In genomic region chr1:26745191-26745590, GRCh38 we compare ENCODE assay signal across 12 cellular contexts. TPM values are rescaled to one million over a fixed set of nuclear protein-coding genes. Genes with fewer than 3 reads are reported as not detected.
A peak's percentile ranks its signal among the peaks of the same experiment; 100 is the strongest.
DNase-seq lines count a peak whose midpoint lies in the region; ATAC-seq and TF ChIP-seq lines count a peak whose summit lies in the region.
"Had no signal": no experiment of that assay in that cellular context is flagged by ENCODE, and none has a peak within 500 bp of the region (broad histone marks: within the 10 kb centered on the region; RNA-seq: fewer than 3 reads in every experiment).

No MANE protein-coding gene starts in this region.

- DNase-seq in left ventricle myocardium inferior (no peak), cardiac septum (ENCODE audit: low spot score) (no peak), lower lobe of right lung (no peak), upper lobe of left lung (no peak), NCI-H2081 (lab: John Stamatoyannopoulos, UW) (no peak)
- no peak for DNase-seq in activated naive CD8-positive, alpha-beta T cell treated with anti-CD3 and anti-CD28 coated beads for 36 hours
- DNase-seq: left colon, NCI-H2029 treated with DMSO at 0.1 percent for 48 hours, SIG-M5 had no signal

- WGBS in upper lobe of left lung, 2 donors: 65 to 81% methylated on average over 5 of the region's 5 CpGs

- peak overlapping the region; percentile 32 for H3K4me3 ChIP-seq in left ventricle myocardium inferior
- no peak overlapping the region for H3K4me3 ChIP-seq in lower lobe of right lung
- H3K4me3 ChIP-seq in upper lobe of left lung: no peak overlapping the region
- H3K4me3 ChIP-seq: GM23338 had no signal

- H3K27ac ChIP-seq in left ventricle myocardium inferior (replicated peaks) (peak overlapping the region; percentile 91), lower lobe of right lung (peak overlapping the region; percentile 82), upper lobe of left lung (peak overlapping the region; percentile 74 to 88 (median 86))

- TF ChIP-seq CTCF in left ventricle myocardium inferior (IDR thresholded peaks at IDR 0.05; ENCODE audit: borderline replicate concordance) (no peak), lower lobe of right lung (IDR thresholded peaks at IDR 0.05) (no peak), upper lobe of left lung (IDR thresholded peaks at IDR 0.05) (no peak)

- intact Hi-C loops in left ventricle myocardium inferior (cut with micrococcal nuclease): no loop called here
- intact Hi-C loops in cardiac septum (cut with DNase I): loop anchor here (2.0 kb wide), 1 partner anchor 22 kb away; no protein-coding TSS in a partner anchor
- intact Hi-C loops in lower lobe of right lung (cut with DNase I): no loop called here

- H3K27me3 Mint-ChIP-seq in activated naive CD8-positive, alpha-beta T cell treated with anti-CD3 and anti-CD28 coated beads for 36 hours: no peaks in the 10 kb centered on the region

- H3K27ac Mint-ChIP-seq in activated naive CD8-positive, alpha-beta T cell treated with anti-CD3 and anti-CD28 coated beads for 36 hours: peak overlapping the region; percentile 91
- H3K27ac Mint-ChIP-seq: GM23338 had no signal

- H3K4me3 Mint-ChIP-seq in activated naive CD8-positive, alpha-beta T cell treated with anti-CD3 and anti-CD28 coated beads for 36 hours: peak overlapping the region; percentile 56
- H3K4me3 Mint-ChIP-seq: GM23338 had no signal

- no peak for TF ChIP-seq POLR2A in upper lobe of left lung (IDR thresholded peaks at IDR 0.05)

- no peak for TF ChIP-seq EP300 in upper lobe of left lung (IDR thresholded peaks at IDR 0.05)

- H3K36me3 Mint-ChIP-seq in activated naive CD8-positive, alpha-beta T cell treated with anti-CD3 and anti-CD28 coated beads for 36 hours: peaks cover 77% of the 10 kb centered on the region

- peaks cover 85% of the 10 kb centered on the region for H3K4me1 Mint-ChIP-seq in activated naive CD8-positive, alpha-beta T cell treated with anti-CD3 and anti-CD28 coated beads for 36 hours

- ATAC-seq in lower lobe of right lung (no peak), upper lobe of left lung (ENCODE audit: low FRiP score in 2 of 2) (no peak), HG03460 (IDR thresholded peaks at IDR 0.05; ENCODE audit: unreplicated experiment) (no peak), GM21529 (IDR thresholded peaks at IDR 0.05; ENCODE audit: unreplicated experiment) (no peak)
- ATAC-seq: GM23338, left colon had no signal

- no peaks in the 10 kb centered on the region for H3K9me3 Mint-ChIP-seq in activated naive CD8-positive, alpha-beta T cell treated with anti-CD3 and anti-CD28 coated beads for 36 hours
- H3K9me3 Mint-ChIP-seq: GM23338 had no signal

- H3K36me3 ChIP-seq in left ventricle myocardium inferior (peaks cover 38% of the 10 kb centered on the region), lower lobe of right lung (peaks cover 63% of the 10 kb centered on the region), upper lobe of left lung (peaks cover 0 to 41% (median 10%) of the 10 kb centered on the region in 4 donors)

- H3K4me1 ChIP-seq in left ventricle myocardium inferior (peaks cover 100% of the 10 kb centered on the region), lower lobe of right lung (peaks cover 88% of the 10 kb centered on the region), upper lobe of left lung (peaks cover 59 to 77% (median 69%) of the 10 kb centered on the region in 4 donors)

- H3K27me3 ChIP-seq in left ventricle myocardium inferior (ENCODE audit: low read depth) (no peaks in the 10 kb centered on the region), lower lobe of right lung (ENCODE audit: low read depth) (no peaks in the 10 kb centered on the region), upper lobe of left lung (no peaks in the 10 kb centered on the region)

- H3K9me3 ChIP-seq in left ventricle myocardium inferior (replicated peaks): no peaks in the 10 kb centered on the region
- H3K9me3 ChIP-seq in lower lobe of right lung: no peaks in the 10 kb centered on the region
- H3K9me3 ChIP-seq in upper lobe of left lung: no peaks in the 10 kb centered on the region

RNA-seq across cellular contexts. Expression of gene PIGV, which starts 42.6 kb away (rescaled TPM):
- total RNA-seq in left ventricle myocardium inferior: 5.6 TPM
- total RNA-seq in cardiac septum: 3.9 TPM
- 10 to 100 TPM; 20.8 to 20.9 TPM for total RNA-seq in activated naive CD8-positive, alpha-beta T cell treated with anti-CD3 and anti-CD28 coated beads for 36 hours
- 20.3 TPM for total RNA-seq in lower lobe of right lung
- 10 to 100 TPM; 11.9 to 25.1 (median 17.5) TPM for total RNA-seq in upper lobe of left lung

RNA-seq across cellular contexts. Expression of gene ARID1A, which starts 49.4 kb away (rescaled TPM):
- total RNA-seq in left ventricle myocardium inferior: 31.7 TPM
- total RNA-seq in cardiac septum: 52.1 TPM
- 10 to 100 TPM; 75.6 to 78.4 TPM for total RNA-seq in activated naive CD8-positive, alpha-beta T cell treated with anti-CD3 and anti-CD28 coated beads for 36 hours
- total RNA-seq in lower lobe of right lung: 72.4 TPM
- total RNA-seq in upper lobe of left lung: 100 to 1,000 TPM in 1 of 6 donors, 10 to 100 TPM in 5; 61.3 to 102 (median 70.5) TPM
